8 cellular contexts compared by ENCODE assay signal in the genomic region with DNA sequence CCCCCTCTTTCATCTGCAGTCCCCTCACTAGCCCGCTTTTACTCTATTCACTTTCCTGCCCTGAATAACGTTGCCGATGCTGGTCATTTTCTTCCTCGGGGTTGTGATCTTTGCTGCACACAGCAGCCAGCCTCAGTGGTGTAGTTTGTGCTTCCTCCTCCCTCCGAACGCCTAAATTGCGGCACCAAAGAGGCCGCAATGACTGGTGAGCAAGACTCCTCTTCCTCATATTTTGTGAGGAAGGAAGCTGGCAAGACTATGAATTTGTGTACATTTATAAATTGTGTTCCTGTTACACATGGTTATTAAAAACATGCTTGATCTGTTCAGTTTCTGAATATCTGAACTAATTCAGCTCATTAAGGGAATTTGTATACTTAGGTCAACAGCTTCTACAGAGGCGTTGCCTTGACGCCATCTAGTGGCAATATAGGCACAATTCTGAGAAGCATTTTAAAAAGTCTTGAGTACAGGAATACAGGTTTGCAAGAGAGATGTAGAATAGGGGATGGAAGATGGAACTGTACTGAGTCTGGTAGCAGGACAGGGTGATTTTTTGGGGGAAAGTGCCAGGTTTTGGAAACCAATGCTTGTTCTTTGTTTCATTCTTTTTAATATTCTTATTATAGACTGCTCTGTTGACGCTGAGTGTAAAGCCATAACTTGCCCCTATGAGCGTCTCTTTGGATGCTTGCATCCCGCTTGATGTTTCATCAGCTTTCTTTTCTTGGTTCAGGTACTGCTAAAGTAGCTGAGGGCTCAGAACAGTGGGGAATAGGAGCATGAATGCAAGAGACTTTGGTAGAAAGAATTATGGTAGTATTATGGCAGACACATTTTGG.
DNase-seq lines count a peak whose midpoint lies in the region; ATAC-seq and TF ChIP-seq lines count a peak whose summit lies in the region.

No MANE protein-coding gene starts in this region.

- peak; percentile 7 for DNase-seq in DMS79 treated with DMSO at 0.1 percent for 48 hours (lab: John Stamatoyannopoulos, UW)
- peak; percentile 7 to 60 for DNase-seq in HL-60 (ENCODE audit: low read depth in 1 of 2, low spot score in 1 of 2)
- peak; percentile 13 for DNase-seq in NCI-H82 treated with DMSO at 0.1 percent for 48 hours (lab: John Stamatoyannopoulos, UW; ENCODE audit: unreplicated experiment)
- DNase-seq in astrocyte of the spinal cord (ENCODE audit: low read depth, low spot score), result peak; percentile 63
- DNase-seq in iPS-NIHi7 (ENCODE audit: extremely low spot score), result peak; percentile 63
- peak; percentile 26 for DNase-seq in stimulated activated CD8-positive, alpha-beta memory T cell treated with anti-CD3 and anti-CD28 coated beads, Interleukin-4, amount 100 ng/mL, for 48 hours

- in situ Hi-C loops in astrocyte of the spinal cord (cut with HindIII; ENCODE audit: low sequenced_read_pairs), result no loop called here

- ATAC-seq in GM19395 (IDR thresholded peaks at IDR 0.05; ENCODE audit: unreplicated experiment) (peak; percentile 75), GM21381 (IDR thresholded peaks at IDR 0.05; ENCODE audit: unreplicated experiment) (no peak)

- H3K27me3 ChIP-seq in HL-60 (ENCODE audit: insufficient read depth, poor library complexity, severe bottlenecking), result no peaks in the 10 kb centered on the region

- peak overlapping the region; percentile 36 for H3K27ac ChIP-seq in HL-60 (replicated peaks)

- peak; percentile 76 for TF ChIP-seq CTCF in HL-60 (IDR thresholded peaks at IDR 0.05; ENCODE audit: insufficient read depth, low read length)
- TF ChIP-seq CTCF in astrocyte of the spinal cord (IDR thresholded peaks at IDR 0.05; ENCODE audit: low read depth, low read length), result peak; percentile 83

- H3K4me3 ChIP-seq in HL-60 (replicated peaks; ENCODE audit: insufficient read depth, low read length), result no peak overlapping the region
- no peak overlapping the region for H3K4me3 ChIP-seq in astrocyte of the spinal cord (ENCODE audit: low read depth, low read length)

Comparison
In these comparisons a context has a peak if more than half of its experiments do, and no peak if none do; other contexts are left out.
1. DNase-seq: peak in every context shown above with its lines; median percentile 63 in astrocyte of the spinal cord; 63 in iPS-NIHi7; 34 in HL-60; 26 in stimulated activated CD8-positive, alpha-beta memory T cell treated with anti-CD3 and anti-CD28 coated beads, Interleukin-4, amount 100 ng/mL, for 48 hours; 13 in NCI-H82 treated with DMSO at 0.1 percent for 48 hours; 7 in DMS79 treated with DMSO at 0.1 percent for 48 hours.